13 cellular contexts compared by ENCODE assay signal in the genomic region with DNA sequence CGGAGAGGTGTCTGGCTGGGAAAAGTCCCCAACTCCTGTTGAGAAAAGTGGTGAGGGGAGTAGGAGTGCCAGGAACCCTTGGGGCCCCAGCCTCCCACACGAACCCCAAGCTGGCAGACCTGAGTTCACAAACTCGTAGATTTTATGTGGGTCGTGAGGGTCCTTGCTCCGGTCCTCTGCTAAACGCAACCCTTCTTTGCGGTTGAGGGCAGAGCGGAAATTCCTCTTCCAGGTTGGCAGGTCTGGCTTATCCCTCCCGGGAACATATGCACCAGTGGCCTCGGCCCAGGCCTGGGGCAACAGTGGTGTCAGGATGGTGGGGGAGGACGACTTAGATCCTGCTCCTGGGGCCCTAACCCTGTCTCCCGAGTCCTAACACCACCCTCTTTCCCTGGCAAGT. TPM values are rescaled to one million over a fixed set of nuclear protein-coding genes. Genes with fewer than 3 reads are reported as not detected.
A peak's percentile ranks its signal among the peaks of the same experiment; 100 is the strongest.
DNase-seq lines count a peak whose midpoint lies in the region; ATAC-seq, FAIRE-seq and TF ChIP-seq lines count a peak whose summit lies in the region.
"Had no signal": no experiment of that assay in that cellular context is flagged by ENCODE, and none has a peak within 500 bp of the region (broad histone marks: within the 10 kb centered on the region; RNA-seq: fewer than 3 reads in every experiment).

No MANE protein-coding gene starts in this region.

- H3K23me2 ChIP-seq in H1 (ENCODE audit: low read depth, low read length), result peaks cover 15% of the 10 kb centered on the region

- H4K5ac ChIP-seq in H1 (ENCODE audit: insufficient read length, low read depth, low read length), result no peak overlapping the region

- H3K4me3 ChIP-seq in Peyer's patch, result no peak overlapping the region
- no peak overlapping the region for H3K4me3 ChIP-seq in H1 (ENCODE audit: extremely low read depth in 1 of 4, insufficient read depth in 2 of 4, low read depth in 3 of 4, low read length in 4 of 4)

- no peak overlapping the region for H3K23ac ChIP-seq in H1 (ENCODE audit: insufficient read length)

- no peak overlapping the region for H2BK15ac ChIP-seq in H1 (ENCODE audit: low read length)

- no peak for TF ChIP-seq CTCF in Peyer's patch (IDR thresholded peaks at IDR 0.05)
- TF ChIP-seq CTCF in H1 (IDR thresholded peaks at IDR 0.05; ENCODE audit: control extremely low read depth in 1 of 3, insufficient read depth in 1 of 3, low read depth in 1 of 3, low read length in 3 of 3), result no peak

- H4K20me1 ChIP-seq in H1 (replicated peaks in 1 of 2; ENCODE audit: control insufficient read depth in 1 of 2, insufficient read depth in 2 of 2, low read length in 2 of 2), result peaks cover 9 to 11% of the 10 kb centered on the region in 2 experiments

- H3K9ac ChIP-seq in H1 (replicated peaks in 1 of 4; ENCODE audit: extremely low read depth in 1 of 4, low read depth in 3 of 4, low read length in 3 of 4), result no peak overlapping the region; a peak in 1 of 7 replicates

- no peak overlapping the region for H4K91ac ChIP-seq in H1 (replicated peaks; ENCODE audit: insufficient read length, low read length)

- H2BK20ac ChIP-seq in H1 (ENCODE audit: low read length), result no peak overlapping the region

- H3K9me3 ChIP-seq in Peyer's patch (no peaks in the 10 kb centered on the region), H1 (ENCODE audit: insufficient read depth in 2 of 2, low read depth in 1 of 2, low read length in 1 of 2) (peaks cover 9 to 11% of the 10 kb centered on the region in 2 experiments)
- H3K9me3 ChIP-seq: prostate gland had no signal

- H3K79me1 ChIP-seq in H1 (ENCODE audit: low read depth, low read length), result peaks cover 5% of the 10 kb centered on the region

- no peak overlapping the region for H2BK5ac ChIP-seq in H1 (ENCODE audit: low read depth, low read length)

- CTCF ChIA-PET in H1 (lab: Charles Lee; ENCODE audit: partially characterized antibody), result interaction anchor here (0.7 to 1.8 kb wide), 5 partner anchors 9 to 23 kb away, joined by 3 to 5 read pairs (median 4); no protein-coding TSS in a partner anchor

- no peak overlapping the region for H2BK12ac ChIP-seq in H1 (ENCODE audit: low read depth, low read length)

- H3K27ac Mint-ChIP-seq in stimulated activated naive B cell treated with anti-CD40 and anti-IgM and Interleukin-4, amounts not matched to agents 10 μg/mL and 1 μg/mL and 100 μg/mL, for 72 hours, result peak overlapping the region; percentile 20

- H3K4me3 Mint-ChIP-seq in activated T-cell treated with anti-CD3 and anti-CD28 coated beads, Interleukin-2, amount 50 U/mL, for 4 hours, result peak overlapping the region; percentile 95
- peak overlapping the region; percentile 54 to 97 for H3K4me3 Mint-ChIP-seq in stimulated activated naive B cell treated with anti-CD40 and anti-IgM and Interleukin-4, amounts not matched to agents 10 μg/mL and 1 μg/mL and 100 μg/mL, for 72 hours

- no peak for TF ChIP-seq EP300 in H1 (IDR thresholded peaks at IDR 0.05; ENCODE audit: borderline replicate concordance in 1 of 2, low read depth in 2 of 2, low read length in 2 of 2)

- H3K56ac ChIP-seq in H1 (replicated peaks; ENCODE audit: insufficient read length, low read depth, low read length), result no peak overlapping the region

- H3K27me3 Mint-ChIP-seq in activated T-cell treated with anti-CD3 and anti-CD28 coated beads, Interleukin-2, amount 50 U/mL, for 4 hours (ENCODE audit: low read depth), result no peaks in the 10 kb centered on the region
- H3K27me3 Mint-ChIP-seq in stimulated activated naive B cell treated with anti-CD40 and anti-IgM and Interleukin-4, amounts not matched to agents 10 μg/mL and 1 μg/mL and 100 μg/mL, for 72 hours, result no peaks in the 10 kb centered on the region

- peak overlapping the region in 1 of 2 experiments; percentile 89; a peak in 1 of 4 replicates for H3K4me2 ChIP-seq in H1 (ENCODE audit: insufficient read depth in 1 of 2, low read depth in 2 of 2, low read length in 2 of 2)

- H3K14ac ChIP-seq in H1 (ENCODE audit: insufficient read length), result no peak overlapping the region

- H3K4me1 Mint-ChIP-seq in activated T-cell treated with anti-CD3 and anti-CD28 coated beads, Interleukin-2, amount 50 U/mL, for 4 hours (ENCODE audit: low read depth), result peaks cover 39% of the 10 kb centered on the region
- peaks cover 32 to 53% of the 10 kb centered on the region in 2 donors for H3K4me1 Mint-ChIP-seq in stimulated activated naive B cell treated with anti-CD40 and anti-IgM and Interleukin-4, amounts not matched to agents 10 μg/mL and 1 μg/mL and 100 μg/mL, for 72 hours

- no peak overlapping the region for H2AFZ ChIP-seq in H1 (ENCODE audit: low read length)

- no peak for TF ChIP-seq POLR2A in Peyer's patch (IDR thresholded peaks at IDR 0.05)
- peak in 1 of 2 experiments; percentile 65; a peak in 2 of 3 replicates for TF ChIP-seq POLR2A in H1 (IDR thresholded peaks at IDR 0.05; ENCODE audit: control extremely low read depth in 1 of 2, low read depth in 2 of 2, low read length in 2 of 2)

- H3K4me1 ChIP-seq in Peyer's patch (peaks cover 0 to 23% (median 16%) of the 10 kb centered on the region in 4 donors), H1 (replicated peaks in 1 of 4; ENCODE audit: control insufficient read depth in 3 of 4, insufficient read depth in 4 of 4, low read length in 3 of 4) (peaks cover 0 to 7% (median 2%) of the 10 kb centered on the region in 4 experiments; a peak in 4 of 7 replicates)

- peaks cover 11% of the 10 kb centered on the region for H3K36me3 Mint-ChIP-seq in activated T-cell treated with anti-CD3 and anti-CD28 coated beads, Interleukin-2, amount 50 U/mL, for 4 hours (ENCODE audit: insufficient read depth)
- peaks cover 40 to 59% of the 10 kb centered on the region in 2 donors for H3K36me3 Mint-ChIP-seq in stimulated activated naive B cell treated with anti-CD40 and anti-IgM and Interleukin-4, amounts not matched to agents 10 μg/mL and 1 μg/mL and 100 μg/mL, for 72 hours

- H3K18ac ChIP-seq in H1 (ENCODE audit: extremely low read depth, low read length), result no peak overlapping the region

- H3K27me3 ChIP-seq in Peyer's patch (no peaks in the 10 kb centered on the region), H1 (replicated peaks in 1 of 4; ENCODE audit: control insufficient read depth in 3 of 4, extremely low read depth in 1 of 4, insufficient read depth in 3 of 4, low read length in 3 of 4) (no peaks in the 10 kb centered on the region)

- POLR2A ChIA-PET in H1 (lab: Charles Lee; ENCODE audit: partially characterized antibody), result interaction anchor here (1.4 to 18.0 kb wide), 6 partner anchors 8 to 78 kb away, joined by 4 to 275 read pairs (median 24); partner anchors contain the start of genes PRMT1, RRAS and SCAF1

- H3K79me2 ChIP-seq in H1 (ENCODE audit: control insufficient read depth in 1 of 2, insufficient read depth in 2 of 2, low read length in 2 of 2), result peaks cover 5 to 32% of the 10 kb centered on the region in 2 experiments; a peak in 2 of 4 replicates

- H3K27ac ChIP-seq in Peyer's patch (peak overlapping the region in 3 of 4 donors; percentile 15 to 97 (median 92)), H1 (ENCODE audit: low read depth, low read length) (no peak overlapping the region)

- no peak overlapping the region for H2BK120ac ChIP-seq in H1 (replicated peaks; ENCODE audit: low read depth, low read length)

- no peaks in the 10 kb centered on the region for H3K9me3 Mint-ChIP-seq in activated T-cell treated with anti-CD3 and anti-CD28 coated beads, Interleukin-2, amount 50 U/mL, for 4 hours
- no peaks in the 10 kb centered on the region for H3K9me3 Mint-ChIP-seq in stimulated activated naive B cell treated with anti-CD40 and anti-IgM and Interleukin-4, amounts not matched to agents 10 μg/mL and 1 μg/mL and 100 μg/mL, for 72 hours

- 0 out of 2 replicates have a peak overlapping the region, but pooled peaks have one; percentile 74 for H4K8ac ChIP-seq in H1 (ENCODE audit: extremely low read depth, insufficient read depth, low read length)

- no peak overlapping the region for H3K4ac ChIP-seq in H1 (replicated peaks; ENCODE audit: insufficient read length, low read depth, low read length)

- DNase-seq in activated T-cell treated with anti-CD3 and anti-CD28 coated beads, Interleukin-2, amount 50 U/mL, for 4 hours, result no peak
- no peak for DNase-seq in activated T-cell treated with anti-CD3 and anti-CD28 coated beads, Interleukin-2, amount 50 U/mL, for 48 hours
- DNase-seq in Peyer's patch, result no peak
- no peak for DNase-seq in H1 (ENCODE audit: low read depth in 1 of 2, low spot score in 2 of 2)
- no peak for DNase-seq in stimulated activated naive B cell treated with anti-CD40 and anti-IgM and Interleukin-4, amounts not matched to agents 10 μg/mL and 1 μg/mL and 100 μg/mL, for 72 hours
- no peak for DNase-seq in NCI-H345 (lab: John Stamatoyannopoulos, UW)
- DNase-seq: aorta, endodermal cell, NCI-H510A, SHP77 had no signal

- TF ChIP-seq RAD21 in H1 (IDR thresholded peaks at IDR 0.05 in 1 of 2, conservative IDR thresholded peaks at IDR 0.05 in 1 of 2; ENCODE audit: low read depth in 2 of 2, low read length in 2 of 2), result no peak

- peaks cover 0 to 49% (median 0%) of the 10 kb centered on the region in 3 donors for H3K36me3 ChIP-seq in Peyer's patch
- H3K36me3 ChIP-seq in H1 (ENCODE audit: control insufficient read depth in 2 of 4, insufficient read depth in 4 of 4, low read length in 3 of 4), result peaks cover 18 to 45% (median 37%) of the 10 kb centered on the region in 4 experiments; a peak in 7 of 8 replicates

- FAIRE-seq in H1 (lab: Jason Lieb, UNC), result no peak

- 89% methylated on average over 11 of the region's 12 CpGs; no CpG with 5 or more reads in 1 of the 2 experiments for WGBS in H1 (ENCODE audit: extremely low coverage in 1 of 2, insufficient coverage in 1 of 2, insufficient read length in 1 of 2, insufficient replicate concordance in 2 of 2, low coverage in 1 of 2, low lambda C conversion rate in 2 of 2, missing lambda C conversion rate in 1 of 2), 2 experiments

- H2AK5ac ChIP-seq in H1 (ENCODE audit: low read depth, low read length), result peak overlapping the region; percentile 69; the same call in 1 of the 2 replicates

- no peak for ATAC-seq in activated T-cell treated with anti-CD3 and anti-CD28 coated beads, Interleukin-2, amount 50 U/mL, for 4 hours
- no peak for ATAC-seq in stimulated activated naive B cell treated with anti-CD40 and anti-IgM and Interleukin-4, amounts not matched to agents 10 μg/mL and 1 μg/mL and 100 μg/mL, for 72 hours (replicated peaks)
- ATAC-seq in HG03442 (IDR thresholded peaks at IDR 0.05; ENCODE audit: unreplicated experiment), result no peak
- no peak for ATAC-seq in GM18907 (IDR thresholded peaks at IDR 0.05; ENCODE audit: unreplicated experiment)

RNA-seq across cellular contexts. Expression of gene IRF3, which starts 2.4 kb away (rescaled TPM):
- 100 to 1,000 TPM; 140 to 160 (median 148) TPM for total RNA-seq in activated T-cell treated with anti-CD3 and anti-CD28 coated beads, Interleukin-2, amount 50 U/mL, for 4 hours
- total RNA-seq in Peyer's patch, result 100 to 1,000 TPM in 3 of 4 donors, 10 to 100 TPM in 1; 98.6 to 131 (median 120) TPM
- total RNA-seq in H1 (2021; fragmentation: NEBNext Ultra II Directional; extraction: Animal tissue kit (Norgen Biotek cat#: 25700)), result 114 and 115 TPM in 2 replicates
- 103 and 185 TPM in 2 replicates for polyA plus RNA-seq in H1 (2011; rRNA removed)
- polyA plus RNA-seq in H1 (2011; cell fraction: cytosol; rRNA removed), result 151 TPM
- polyA plus RNA-seq in H1 (2011; cell fraction: nucleus; rRNA removed), result 260 TPM
- polyA plus RNA-seq in H1 (2012, experiment 1 of 2), result 192 to 222 TPM (median 214 TPM) in 4 replicates
- 136 TPM for polyA plus RNA-seq in H1 (2012, experiment 2 of 2)
- 127 TPM for polyA plus RNA-seq in H1 (2013, experiment 1 of 2)
- polyA plus RNA-seq in H1 (2013, experiment 2 of 2), result 124 TPM
- polyA minus RNA-seq in H1 (2011; rRNA and poly(A)+ RNA removed), result 51.4 and 52.6 TPM in 2 replicates
- 50.8 TPM for polyA minus RNA-seq in H1 (2011; cell fraction: cytosol; rRNA and poly(A)+ RNA removed)
- polyA minus RNA-seq in H1 (2011; cell fraction: nucleus; rRNA and poly(A)+ RNA removed), result 42.1 TPM

RNA-seq across cellular contexts. Expression of gene BCL2L12, which starts 2.5 kb away (rescaled TPM):
- 10 to 100 TPM; 64.6 to 71.2 (median 71.1) TPM for total RNA-seq in activated T-cell treated with anti-CD3 and anti-CD28 coated beads, Interleukin-2, amount 50 U/mL, for 4 hours
- 10 to 100 TPM in 3 of 4 donors, 1 to 10 TPM in 1; 5.3 to 28.9 (median 12.2) TPM for total RNA-seq in Peyer's patch
- 126 and 133 TPM in 2 replicates for total RNA-seq in H1 (2021; fragmentation: NEBNext Ultra II Directional; extraction: Animal tissue kit (Norgen Biotek cat#: 25700))
- polyA plus RNA-seq in H1 (2011; rRNA removed), result 209 and 280 TPM in 2 replicates
- 167 TPM for polyA plus RNA-seq in H1 (2011; cell fraction: cytosol; rRNA removed)
- 185 TPM for polyA plus RNA-seq in H1 (2011; cell fraction: nucleus; rRNA removed)
- 158 to 202 TPM (median 170 TPM) in 4 replicates for polyA plus RNA-seq in H1 (2012, experiment 1 of 2)
- polyA plus RNA-seq in H1 (2012, experiment 2 of 2), result 242 TPM
- 213 TPM for polyA plus RNA-seq in H1 (2013, experiment 1 of 2)
- polyA plus RNA-seq in H1 (2013, experiment 2 of 2), result 198 TPM
- polyA minus RNA-seq in H1 (2011; rRNA and poly(A)+ RNA removed), result 19.6 and 20.5 TPM in 2 replicates
- polyA minus RNA-seq in H1 (2011; cell fraction: cytosol; rRNA and poly(A)+ RNA removed), result 48.1 TPM
- polyA minus RNA-seq in H1 (2011; cell fraction: nucleus; rRNA and poly(A)+ RNA removed), result 26.9 TPM

RNA-seq across cellular contexts. Expression of gene PRMT1, which starts 13.8 kb away (rescaled TPM):
- total RNA-seq in activated T-cell treated with anti-CD3 and anti-CD28 coated beads, Interleukin-2, amount 50 U/mL, for 4 hours, result 100 to 1,000 TPM; 692 to 815 (median 725) TPM
- total RNA-seq in Peyer's patch, result 100 to 1,000 TPM in 1 of 4 donors, 10 to 100 TPM in 3; 46.9 to 185 (median 80.0) TPM
- total RNA-seq in H1 (2021; fragmentation: NEBNext Ultra II Directional; extraction: Animal tissue kit (Norgen Biotek cat#: 25700)), result 561 and 579 TPM in 2 replicates
- 1,215 and 1,548 TPM in 2 replicates for polyA plus RNA-seq in H1 (2011; rRNA removed)
- 1,290 TPM for polyA plus RNA-seq in H1 (2011; cell fraction: cytosol; rRNA removed)
- polyA plus RNA-seq in H1 (2011; cell fraction: nucleus; rRNA removed), result 1,135 TPM
- polyA plus RNA-seq in H1 (2012, experiment 1 of 2), result 426 to 811 TPM (median 790 TPM) in 4 replicates
- polyA plus RNA-seq in H1 (2012, experiment 2 of 2), result 763 TPM
- 339 TPM for polyA plus RNA-seq in H1 (2013, experiment 1 of 2)
- 327 TPM for polyA plus RNA-seq in H1 (2013, experiment 2 of 2)
- 815 and 1,077 TPM in 2 replicates for polyA minus RNA-seq in H1 (2011; rRNA and poly(A)+ RNA removed)
- polyA minus RNA-seq in H1 (2011; cell fraction: cytosol; rRNA and poly(A)+ RNA removed), result 388 TPM
- 319 TPM for polyA minus RNA-seq in H1 (2011; cell fraction: nucleus; rRNA and poly(A)+ RNA removed)

RNA-seq across cellular contexts. Expression of gene SCAF1, which starts 21.2 kb away (rescaled TPM):
- total RNA-seq in activated T-cell treated with anti-CD3 and anti-CD28 coated beads, Interleukin-2, amount 50 U/mL, for 4 hours, result 10 to 100 TPM; 81.7 to 82.9 (median 82.5) TPM
- total RNA-seq in Peyer's patch, result 10 to 100 TPM; 25.2 to 49.8 (median 44.0) TPM
- total RNA-seq in H1 (2021; fragmentation: NEBNext Ultra II Directional; extraction: Animal tissue kit (Norgen Biotek cat#: 25700)), result 81.7 and 93.3 TPM in 2 replicates
- 9.7 and 21.4 TPM in 2 replicates for polyA plus RNA-seq in H1 (2011; rRNA removed)
- 9.9 TPM for polyA plus RNA-seq in H1 (2011; cell fraction: cytosol; rRNA removed)
- polyA plus RNA-seq in H1 (2011; cell fraction: nucleus; rRNA removed), result 29.6 TPM
- 44.1 to 59.6 TPM (median 55.2 TPM) in 4 replicates for polyA plus RNA-seq in H1 (2012, experiment 1 of 2)
- 56.4 TPM for polyA plus RNA-seq in H1 (2012, experiment 2 of 2)
- 42.7 TPM for polyA plus RNA-seq in H1 (2013, experiment 1 of 2)
- polyA plus RNA-seq in H1 (2013, experiment 2 of 2), result 41.6 TPM
- polyA minus RNA-seq in H1 (2011; rRNA and poly(A)+ RNA removed), result 3.7 and 4.7 TPM in 2 replicates
- polyA minus RNA-seq in H1 (2011; cell fraction: cytosol; rRNA and poly(A)+ RNA removed), result 13.0 TPM
- 9.2 TPM for polyA minus RNA-seq in H1 (2011; cell fraction: nucleus; rRNA and poly(A)+ RNA removed)

RNA-seq across cellular contexts. Expression of gene RRAS, which starts 23.3 kb away (rescaled TPM):
- 1 to 10 TPM; 2.3 to 3.8 (median 3.5) TPM for total RNA-seq in activated T-cell treated with anti-CD3 and anti-CD28 coated beads, Interleukin-2, amount 50 U/mL, for 4 hours
- 10 to 100 TPM; 17.2 to 48.0 (median 32.4) TPM for total RNA-seq in Peyer's patch
- total RNA-seq in H1 (2021; fragmentation: NEBNext Ultra II Directional; extraction: Animal tissue kit (Norgen Biotek cat#: 25700)), result 16.9 and 17.7 TPM in 2 replicates
- 49.1 and 62.9 TPM in 2 replicates for polyA plus RNA-seq in H1 (2011; rRNA removed)
- polyA plus RNA-seq in H1 (2011; cell fraction: cytosol; rRNA removed), result 44.6 TPM
- 35.8 TPM for polyA plus RNA-seq in H1 (2011; cell fraction: nucleus; rRNA removed)
- 14.2 to 33.1 TPM (median 28.7 TPM) in 4 replicates for polyA plus RNA-seq in H1 (2012, experiment 1 of 2)
- polyA plus RNA-seq in H1 (2012, experiment 2 of 2), result 26.7 TPM
- 18.4 TPM for polyA plus RNA-seq in H1 (2013, experiment 1 of 2)
- polyA plus RNA-seq in H1 (2013, experiment 2 of 2), result 18.6 TPM
- polyA minus RNA-seq in H1 (2011; rRNA and poly(A)+ RNA removed), result 6.4 and 6.8 TPM in 2 replicates
- 7.9 TPM for polyA minus RNA-seq in H1 (2011; cell fraction: cytosol; rRNA and poly(A)+ RNA removed)
- 4.9 TPM for polyA minus RNA-seq in H1 (2011; cell fraction: nucleus; rRNA and poly(A)+ RNA removed)
